In genomic region chr10:62264702-62265436, GRCh38 we compare ENCODE assay signal across 8 cellular contexts. TPM values are rescaled to one million over a fixed set of nuclear protein-coding genes. Genes with fewer than 3 reads are reported as not detected.
DNase-seq lines count a peak whose midpoint lies in the region; ATAC-seq, FAIRE-seq and TF ChIP-seq lines count a peak whose summit lies in the region.

No MANE protein-coding gene starts in this region.

- H4K8ac ChIP-seq in H1 (ENCODE audit: extremely low read depth, insufficient read depth, low read length) = no peak overlapping the region

- no peak overlapping the region for H3K9ac ChIP-seq in H1 (replicated peaks in 1 of 4; ENCODE audit: extremely low read depth in 1 of 4, low read depth in 3 of 4, low read length in 3 of 4)

- H3K4ac ChIP-seq in H1 (replicated peaks; ENCODE audit: insufficient read length, low read depth, low read length) = no peak overlapping the region

- H4K91ac ChIP-seq in H1 (replicated peaks; ENCODE audit: insufficient read length, low read length) = no peak overlapping the region

- no peak overlapping the region for H2BK12ac ChIP-seq in H1 (ENCODE audit: low read depth, low read length)

- H3K27me3 Mint-ChIP-seq in effector memory CD8-positive, alpha-beta T cell = peaks cover 7 to 15% of the 10 kb centered on the region in 2 donors

- CTCF ChIA-PET in HEK293 (lab: Yijun Ruan, JAX) (interaction anchor here (0.6 to 4.0 kb wide), 26 partner anchors 8 to 1501 kb away, joined by 3 to 16 read pairs (median 4); no protein-coding TSS in a partner anchor), H1 (lab: Charles Lee; ENCODE audit: partially characterized antibody) (interaction anchor here (0.6 to 3.3 kb wide), 39 partner anchors 8 to 492 kb away, joined by 3 to 14 read pairs (median 4); partner anchors contain the start of gene ARID5B)

- no peak overlapping the region for H3K23ac ChIP-seq in H1 (ENCODE audit: insufficient read length)

- no peak overlapping the region for H3K27ac Mint-ChIP-seq in effector memory CD8-positive, alpha-beta T cell

- no peaks in the 10 kb centered on the region for H3K36me3 Mint-ChIP-seq in effector memory CD8-positive, alpha-beta T cell (ENCODE audit: insufficient read depth)

- H3K27ac ChIP-seq in HEK293 (ENCODE audit: extremely low read depth, low read depth, low read length) = no peak overlapping the region
- no peak overlapping the region for H3K27ac ChIP-seq in H1 (ENCODE audit: low read depth, low read length)

- H3K9me3 Mint-ChIP-seq in effector memory CD8-positive, alpha-beta T cell = no peaks in the 10 kb centered on the region

- 8 to 100% methylated on average over 1 of the region's 1 CpG for WGBS in H1 (ENCODE audit: extremely low coverage in 1 of 2, insufficient coverage in 1 of 2, insufficient read length in 1 of 2, insufficient replicate concordance in 2 of 2, low coverage in 1 of 2, low lambda C conversion rate in 2 of 2, missing lambda C conversion rate in 1 of 2), 2 experiments

- TF ChIP-seq EP300 in H1 (IDR thresholded peaks at IDR 0.05; ENCODE audit: borderline replicate concordance in 1 of 2, low read depth in 2 of 2, low read length in 2 of 2) = no peak

- no peak overlapping the region for H2BK20ac ChIP-seq in H1 (ENCODE audit: low read length)

- no peak overlapping the region for H2BK15ac ChIP-seq in H1 (ENCODE audit: low read length)

- H2AFZ ChIP-seq in H1 (ENCODE audit: low read length) = no peak overlapping the region

- no peak overlapping the region for H2BK5ac ChIP-seq in H1 (ENCODE audit: low read depth, low read length)

- no peak overlapping the region for H3K4me3 ChIP-seq in HEK293 (ENCODE audit: low read depth, low read length)
- no peak overlapping the region for H3K4me3 ChIP-seq in H1 (ENCODE audit: extremely low read depth in 1 of 4, insufficient read depth in 2 of 4, low read depth in 3 of 4, low read length in 4 of 4)
- no peak overlapping the region for H3K4me3 ChIP-seq in mucosa of descending colon

- POLR2A ChIA-PET in HEK293 (lab: Yijun Ruan, JAX) (interaction anchor here (0.6 kb wide), 1 partner anchor 182 kb away, joined by 3 read pairs; no protein-coding TSS in a partner anchor), H1 (lab: Charles Lee; ENCODE audit: partially characterized antibody) (interaction anchor here (1.0 kb wide), 1 partner anchor 9 kb away, joined by 3 read pairs; no protein-coding TSS in a partner anchor)

- no peak overlapping the region for H2AK5ac ChIP-seq in H1 (ENCODE audit: low read depth, low read length)

- ATAC-seq in mucosa of descending colon = peak; percentile 50
- no peak for ATAC-seq in effector memory CD8-positive, alpha-beta T cell (replicated peaks)

- H3K4me1 Mint-ChIP-seq in effector memory CD8-positive, alpha-beta T cell (ENCODE audit: low read depth in 2 of 2) = peaks cover 9 to 13% of the 10 kb centered on the region in 2 donors

- TF ChIP-seq RAD21 in H1 (IDR thresholded peaks at IDR 0.05 in 1 of 2, conservative IDR thresholded peaks at IDR 0.05 in 1 of 2; ENCODE audit: low read depth in 2 of 2, low read length in 2 of 2) = peak; percentile 30 to 47; a peak in 3 of 4 replicates

- no peak overlapping the region for H3K4me3 Mint-ChIP-seq in effector memory CD8-positive, alpha-beta T cell

- TF ChIP-seq CTCF in HEK293 (tag by site-specific recombination; IDR thresholded peaks at IDR 0.05) = 0 out of 2 replicates have a peak, but pooled peaks have one; percentile 27
- TF ChIP-seq CTCF in H1 (IDR thresholded peaks at IDR 0.05; ENCODE audit: control extremely low read depth in 1 of 3, insufficient read depth in 1 of 3, low read depth in 1 of 3, low read length in 3 of 3) = peak in 2 of 3 experiments; percentile 28 to 46; a peak in 2 of 4 replicates
- TF ChIP-seq CTCF in mucosa of descending colon (IDR thresholded peaks at IDR 0.05) = peak; percentile 46

- H3K36me3 ChIP-seq in HEK293 (ENCODE audit: control insufficient read depth in 2 of 2, insufficient read depth in 1 of 2, low read length in 2 of 2) (peaks cover 15 to 24% of the 10 kb centered on the region in 2 experiments), H1 (ENCODE audit: control insufficient read depth in 2 of 4, insufficient read depth in 4 of 4, low read length in 3 of 4) (peaks cover 0 to 15% (median 4%) of the 10 kb centered on the region in 4 experiments; a peak in 4 of 8 replicates), mucosa of descending colon (ENCODE audit: low read depth) (no peaks in the 10 kb centered on the region)

- H4K20me1 ChIP-seq in H1 (replicated peaks in 1 of 2; ENCODE audit: control insufficient read depth in 1 of 2, insufficient read depth in 2 of 2, low read length in 2 of 2) = peaks cover 0 to 1% of the 10 kb centered on the region in 2 experiments

- H3K79me2 ChIP-seq in H1 (ENCODE audit: control insufficient read depth in 1 of 2, insufficient read depth in 2 of 2, low read length in 2 of 2) = peaks cover 4 to 68% of the 10 kb centered on the region in 2 experiments; a peak in 3 of 4 replicates

- no peak overlapping the region for H2BK120ac ChIP-seq in H1 (replicated peaks; ENCODE audit: low read depth, low read length)

- peak; percentile 85 for FAIRE-seq in H1 (lab: Jason Lieb, UNC)

- H3K4me2 ChIP-seq in H1 (ENCODE audit: insufficient read depth in 1 of 2, low read depth in 2 of 2, low read length in 2 of 2) = peak overlapping the region in 1 of 2 experiments; percentile 37; a peak in 1 of 4 replicates

- no peak for TF ChIP-seq POLR2A in H1 (IDR thresholded peaks at IDR 0.05; ENCODE audit: control extremely low read depth in 1 of 2, low read depth in 2 of 2, low read length in 2 of 2)

- peaks cover 9% of the 10 kb centered on the region for H3K4me1 ChIP-seq in HEK293 (ENCODE audit: control insufficient read depth, insufficient read depth, low read length)
- peaks cover 0 to 4% (median 2%) of the 10 kb centered on the region in 4 experiments; a peak in 3 of 7 replicates for H3K4me1 ChIP-seq in H1 (replicated peaks in 1 of 4; ENCODE audit: control insufficient read depth in 3 of 4, insufficient read depth in 4 of 4, low read length in 3 of 4)
- peaks cover 7% of the 10 kb centered on the region for H3K4me1 ChIP-seq in mucosa of descending colon (ENCODE audit: low read depth)

- no peak overlapping the region for H3K18ac ChIP-seq in H1 (ENCODE audit: extremely low read depth, low read length)

- peaks cover 4% of the 10 kb centered on the region for H3K23me2 ChIP-seq in H1 (ENCODE audit: low read depth, low read length)

- H4K5ac ChIP-seq in H1 (ENCODE audit: insufficient read length, low read depth, low read length) = no peak overlapping the region

- intact Hi-C loops in mucosa of descending colon (cut with DNase I, micrococcal nuclease) = no loop called here

- H3K27me3 ChIP-seq in H1 (replicated peaks in 1 of 4; ENCODE audit: control insufficient read depth in 3 of 4, extremely low read depth in 1 of 4, insufficient read depth in 3 of 4, low read length in 3 of 4) = no peaks in the 10 kb centered on the region; a peak in 1 of 7 replicates

- no peak overlapping the region for H3K14ac ChIP-seq in H1 (ENCODE audit: insufficient read length)

- DNase-seq in NCI-H1417 (lab: John Stamatoyannopoulos, UW) (peak in 2 of 3 experiments; percentile 25 to 69), NCI-H1417 treated with DMSO at 0.1 percent for 48 hours (lab: John Stamatoyannopoulos, UW) (no peak), NCI-H82 treated with DMSO at 0.1 percent for 48 hours (lab: John Stamatoyannopoulos, UW; ENCODE audit: unreplicated experiment) (peak; percentile 22), H1 (ENCODE audit: low read depth in 1 of 2, low spot score in 2 of 2) (peak in 1 of 2 experiments; percentile 34), mucosa of descending colon (peak in 1 of 3 donors; percentile 5), mucosa of gallbladder (ENCODE audit: low spot score) (no peak)
- no peak for DNase-seq in effector memory CD8-positive, alpha-beta T cell

- H3K56ac ChIP-seq in H1 (replicated peaks; ENCODE audit: insufficient read length, low read depth, low read length) = no peak overlapping the region

- H3K79me1 ChIP-seq in H1 (ENCODE audit: low read depth, low read length) = peaks cover 3% of the 10 kb centered on the region; the same call in 1 of the 2 replicates

- H3K9me3 ChIP-seq in HEK293 (ENCODE audit: control insufficient read depth, insufficient read depth, low read depth, low read length) = no peaks in the 10 kb centered on the region
- no peaks in the 10 kb centered on the region for H3K9me3 ChIP-seq in H1 (ENCODE audit: insufficient read depth in 2 of 2, low read depth in 1 of 2, low read length in 1 of 2)
- H3K9me3 ChIP-seq in mucosa of descending colon = no peaks in the 10 kb centered on the region

TF ChIP-seq in HEK293, 187 proteins besides CTCF, POLR2A, EP300 and RAD21 (continues in another document):
- TF ChIP-seq ZNF660 (tag by site-specific recombination; IDR thresholded peaks at IDR 0.05) = 0 out of 2 replicates have a peak, but pooled peaks have one; percentile 39
- 0 out of 2 replicates have a peak, but pooled peaks have one; percentile 45 for TF ChIP-seq ZFP37 (tag by site-specific recombination; IDR thresholded peaks at IDR 0.05)
- peak; percentile 7; the same call in 1 of the 2 replicates for TF ChIP-seq ZNF335 (tag by site-specific recombination; conservative IDR thresholded peaks at IDR 0.05)
- TF ChIP-seq ZNF354C (tag by site-specific recombination; IDR thresholded peaks at IDR 0.05; ENCODE audit: borderline replicate concordance, low read depth) = no peak
- peak; percentile 37; the same call in 1 of the 2 replicates for TF ChIP-seq ZNF561 (tag by site-specific recombination; IDR thresholded peaks at IDR 0.05; ENCODE audit: borderline replicate concordance)

TF ChIP-seq in H1, 55 proteins besides CTCF, POLR2A, EP300 and RAD21:
- TF ChIP-seq SP1 (IDR thresholded peaks at IDR 0.05; ENCODE audit: low read depth, low read length) (no peak), TEAD4 (IDR thresholded peaks at IDR 0.05; ENCODE audit: low read depth, low read length) (0 out of 2 replicates have a peak, but pooled peaks have one; percentile 57), SIRT6 (IDR thresholded peaks at IDR 0.05; ENCODE audit: low read length) (no peak)

RNA-seq across cellular contexts. Expression of gene RTKN2, which starts 3.8 kb away (rescaled TPM):
- total RNA-seq in H1 (2021; fragmentation: NEBNext Ultra II Directional; extraction: Animal tissue kit (Norgen Biotek cat#: 25700)) = 22.1 and 24.6 TPM in 2 replicates
- 2.8 and 5.1 TPM in 2 replicates for polyA plus RNA-seq in H1 (2011; rRNA removed)
- 6.3 TPM for polyA plus RNA-seq in H1 (2011; cell fraction: cytosol; rRNA removed)
- 2.7 TPM for polyA plus RNA-seq in H1 (2011; cell fraction: nucleus; rRNA removed)
- polyA plus RNA-seq in H1 (2012, experiment 1 of 2) = 5.1 to 13.4 TPM (median 6.4 TPM) in 4 replicates
- 2.2 TPM for polyA plus RNA-seq in H1 (2012, experiment 2 of 2)
- polyA plus RNA-seq in H1 (2013, experiment 1 of 2) = 14.9 TPM
- 12.7 TPM for polyA plus RNA-seq in H1 (2013, experiment 2 of 2)
- 9.6 and 13.3 TPM in 2 replicates for polyA minus RNA-seq in H1 (2011; rRNA and poly(A)+ RNA removed)
- polyA minus RNA-seq in H1 (2011; cell fraction: cytosol; rRNA and poly(A)+ RNA removed) = 8.1 TPM
- polyA minus RNA-seq in H1 (2011; cell fraction: nucleus; rRNA and poly(A)+ RNA removed) = 28.1 TPM
- 1 to 10 TPM in 2 of 3 donors, under 1 TPM in 1; 0.70 to 4.3 (median 1.8) TPM for total RNA-seq in mucosa of descending colon
- total RNA-seq in mucosa of gallbladder = 0.26 TPM

Comparison
In these comparisons a context has a peak if more than half of its experiments do, and no peak if none do; other contexts are left out.
1. DNase-seq: peak in NCI-H1417 (2 of 3) and NCI-H82 treated with DMSO at 0.1 percent for 48 hours (single experiment); none in NCI-H1417 treated with DMSO at 0.1 percent for 48 hours (single experiment), mucosa of gallbladder (single experiment) and effector memory CD8-positive, alpha-beta T cell (0 of 3).
2. Peak in every context shown above with its lines, with median percentiles within 50 percentile points of each other: CTCF ChIP-seq.